ENCODE assay signal across 10 cellular contexts in the genomic region with DNA sequence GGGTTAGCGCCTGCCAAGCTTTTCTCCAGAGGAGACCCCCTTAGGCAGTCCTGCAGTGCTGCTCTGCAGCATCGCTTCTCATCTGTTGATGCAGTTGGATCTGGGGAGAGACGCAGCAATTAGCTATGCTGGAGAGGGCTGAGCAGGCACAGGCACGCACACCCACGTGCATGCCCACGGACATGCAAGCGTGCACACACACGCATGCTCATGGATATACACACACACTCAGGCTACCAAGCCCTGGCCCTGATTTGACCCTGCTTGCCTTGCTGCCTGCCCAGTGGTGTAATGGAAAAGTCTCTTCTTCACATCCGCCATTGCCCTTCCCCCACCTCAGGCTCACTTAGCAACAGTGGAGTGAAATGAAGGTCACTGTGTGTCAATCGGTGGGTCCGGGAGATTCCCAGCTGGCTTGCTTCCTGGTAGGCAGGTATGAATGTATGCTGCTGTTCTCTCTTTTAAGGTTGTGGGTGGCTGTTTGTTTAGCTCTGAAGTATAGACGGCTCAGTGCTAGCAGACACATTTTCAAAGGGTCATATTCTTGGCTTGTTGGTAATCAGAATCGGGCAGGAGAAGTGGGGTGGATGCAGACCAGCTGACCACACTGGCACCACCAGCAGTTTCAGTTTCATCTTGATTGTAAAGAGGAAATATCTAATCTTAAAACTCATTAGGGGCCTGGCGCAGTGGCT. TPM values are rescaled to one million over a fixed set of nuclear protein-coding genes. Genes with fewer than 3 reads are reported as not detected.
DNase-seq lines count a peak whose midpoint lies in the region; ATAC-seq and TF ChIP-seq lines count a peak whose summit lies in the region.
"Had no signal": no experiment of that assay in that cellular context is flagged by ENCODE, and none has a peak within 500 bp of the region (broad histone marks: within the 10 kb centered on the region; RNA-seq: fewer than 3 reads in every experiment).

No MANE protein-coding gene starts in this region.

- peak overlapping the region; percentile 27 for H2AK5ac ChIP-seq in mesenchymal stem cell (ENCODE audit: low read length, severe bottlenecking)

- H3K27me3 ChIP-seq in mesenchymal stem cell (ENCODE audit: control insufficient read depth in 1 of 2, insufficient read depth in 1 of 2, low read length in 2 of 2), result no peaks in the 10 kb centered on the region

- H3K4me3 ChIP-seq in choroid plexus epithelial cell (ENCODE audit: low read depth, low read length) (no peak overlapping the region), mesenchymal stem cell (ENCODE audit: insufficient read depth in 1 of 2, low read depth in 1 of 2, low read length in 2 of 2) (no peak overlapping the region)

- H3K23ac ChIP-seq in mesenchymal stem cell (ENCODE audit: low read length in 2 of 2), result no peak overlapping the region

- H2BK120ac ChIP-seq in mesenchymal stem cell (ENCODE audit: low read depth, low read length), result no peak overlapping the region

- peak overlapping the region in 1 of 2 experiments; percentile 37 for H2BK12ac ChIP-seq in mesenchymal stem cell (ENCODE audit: low read length in 2 of 2)

- H2BK5ac ChIP-seq in mesenchymal stem cell (ENCODE audit: low read depth, low read length, poor library complexity, severe bottlenecking), result no peak overlapping the region

- peak overlapping the region in 1 of 2 experiments; percentile 45 for H3K14ac ChIP-seq in mesenchymal stem cell (ENCODE audit: low read length in 2 of 2)

- peaks cover 8% of the 10 kb centered on the region for H3K4me1 Mint-ChIP-seq in activated T-cell treated with anti-CD3 and anti-CD28 coated beads, Interleukin-2, amount 50 U/mL, for 4 hours (ENCODE audit: low read depth)

- peaks cover 0 to 23% of the 10 kb centered on the region in 2 experiments for H3K36me3 ChIP-seq in mesenchymal stem cell (ENCODE audit: control insufficient read depth in 1 of 2, insufficient read depth in 2 of 2, low read depth in 1 of 2, low read length in 2 of 2)
- H3K36me3 ChIP-seq: neutrophil had no signal

- H3K9me3 Mint-ChIP-seq in activated T-cell treated with anti-CD3 and anti-CD28 coated beads, Interleukin-2, amount 50 U/mL, for 4 hours, result no peaks in the 10 kb centered on the region
- H3K9me3 Mint-ChIP-seq: T-helper 1 cell treated with Interleukin-12 subunit alpha and Interleukin-12 subunit beta and Interleukin-4 antibody, amounts not matched to agents 30 μg/mL and 1 μg/mL, for 36 hours had no signal

- H3K27ac ChIP-seq in mesenchymal stem cell (ENCODE audit: low read length, poor library complexity, severe bottlenecking), result peak overlapping the region; percentile 15
- H3K27ac ChIP-seq: neutrophil had no signal

- peak; percentile 28 to 37 for ATAC-seq in activated T-cell treated with anti-CD3 and anti-CD28 coated beads, Interleukin-2, amount 50 U/mL, for 4 hours
- ATAC-seq in HG03571 (IDR thresholded peaks at IDR 0.05; ENCODE audit: unreplicated experiment), result peak; percentile 81

- H3K4me3 Mint-ChIP-seq in activated T-cell treated with anti-CD3 and anti-CD28 coated beads, Interleukin-2, amount 50 U/mL, for 4 hours, result no peak overlapping the region
- H3K4me3 Mint-ChIP-seq: T-helper 1 cell treated with Interleukin-12 subunit alpha and Interleukin-12 subunit beta and Interleukin-4 antibody, amounts not matched to agents 30 μg/mL and 1 μg/mL, for 36 hours had no signal

- DNase-seq in activated T-cell treated with anti-CD3 and anti-CD28 coated beads, Interleukin-2, amount 50 U/mL, for 4 hours, result no peak
- DNase-seq in activated T-cell treated with anti-CD3 and anti-CD28 coated beads, Interleukin-2, amount 50 U/mL, for 48 hours, result no peak
- DNase-seq in choroid plexus epithelial cell (ENCODE audit: low read depth), result peak; percentile 76
- peak; percentile 81 for DNase-seq in mesenchymal stem cell
- DNase-seq in T1000 (lab: John Stamatoyannopoulos, UW), result no peak
- DNase-seq in NK-92 (lab: John Stamatoyannopoulos, UW; ENCODE audit: unreplicated experiment), result no peak
- DNase-seq in SKM-1 (lab: John Stamatoyannopoulos, UW; ENCODE audit: unreplicated experiment), result no peak

- peaks cover 23% of the 10 kb centered on the region for H3K79me1 ChIP-seq in mesenchymal stem cell (replicated peaks; ENCODE audit: low read length, poor library complexity, severe bottlenecking)

- peaks cover 3% of the 10 kb centered on the region for H3K36me3 Mint-ChIP-seq in activated T-cell treated with anti-CD3 and anti-CD28 coated beads, Interleukin-2, amount 50 U/mL, for 4 hours (ENCODE audit: insufficient read depth)

- H2BK15ac ChIP-seq in mesenchymal stem cell (ENCODE audit: low read depth, poor library complexity, severe bottlenecking), result peak overlapping the region; percentile 53

- no peaks in the 10 kb centered on the region for H3K9me3 ChIP-seq in mesenchymal stem cell (ENCODE audit: control insufficient read depth, low read length)
- H3K9me3 ChIP-seq: neutrophil had no signal

- TF ChIP-seq CTCF in choroid plexus epithelial cell (conservative IDR thresholded peaks at IDR 0.05; ENCODE audit: low read depth, low read length), result no peak

- H4K8ac ChIP-seq in mesenchymal stem cell (ENCODE audit: low read length), result peak overlapping the region; percentile 4

- H3K4me1 ChIP-seq in mesenchymal stem cell (ENCODE audit: control insufficient read depth, insufficient read depth, low read depth, low read length), result peaks cover 21% of the 10 kb centered on the region

- H3K18ac ChIP-seq in mesenchymal stem cell (ENCODE audit: low read depth in 1 of 2, low read length in 2 of 2), result peak overlapping the region; percentile 23 to 55

- peak overlapping the region in 1 of 2 experiments; percentile 12 for H3K4ac ChIP-seq in mesenchymal stem cell (ENCODE audit: low read depth in 1 of 2, low read length in 2 of 2)

- no peak overlapping the region for H2AFZ ChIP-seq in mesenchymal stem cell (ENCODE audit: low read depth, low read length)

- no peaks in the 10 kb centered on the region for H3K27me3 Mint-ChIP-seq in activated T-cell treated with anti-CD3 and anti-CD28 coated beads, Interleukin-2, amount 50 U/mL, for 4 hours (ENCODE audit: low read depth)

- WGBS in mesenchymal stem cell, result 92% methylated on average over 12 of the region's 14 CpGs

- peak overlapping the region; percentile 22 for H4K91ac ChIP-seq in mesenchymal stem cell (ENCODE audit: low read length)

- no peak overlapping the region for H3K4me2 ChIP-seq in mesenchymal stem cell (ENCODE audit: low read length, poor library complexity, severe bottlenecking)

- H3K9ac ChIP-seq in mesenchymal stem cell (ENCODE audit: low read length), result no peak overlapping the region

RNA-seq across cellular contexts. Expression of gene ATP1B1, which starts 9.5 kb away (rescaled TPM):
- 10 to 100 TPM in 1 of 3 donors, 1 to 10 TPM in 2; 5.8 to 10.8 (median 6.2) TPM for total RNA-seq in activated T-cell treated with anti-CD3 and anti-CD28 coated beads, Interleukin-2, amount 50 U/mL, for 4 hours
- 59.9 TPM for polyA plus RNA-seq in mesenchymal stem cell (2013, experiment 1 of 2)
- polyA plus RNA-seq in mesenchymal stem cell (2013, experiment 2 of 2), result 62.4 TPM

Comparison
In these comparisons a context has a peak if more than half of its experiments do, and no peak if none do; other contexts are left out.
1. DNase-seq: peak in choroid plexus epithelial cell (single experiment) and mesenchymal stem cell (single experiment); none in activated T-cell treated with anti-CD3 and anti-CD28 coated beads, Interleukin-2, amount 50 U/mL, for 4 hours (single experiment), activated T-cell treated with anti-CD3 and anti-CD28 coated beads, Interleukin-2, amount 50 U/mL, for 48 hours (0 of 2), T1000 (single experiment), NK-92 (single experiment) and SKM-1 (single experiment).